Comparison of ENCODE assay signal across 7 cellular contexts in the genomic region with DNA sequence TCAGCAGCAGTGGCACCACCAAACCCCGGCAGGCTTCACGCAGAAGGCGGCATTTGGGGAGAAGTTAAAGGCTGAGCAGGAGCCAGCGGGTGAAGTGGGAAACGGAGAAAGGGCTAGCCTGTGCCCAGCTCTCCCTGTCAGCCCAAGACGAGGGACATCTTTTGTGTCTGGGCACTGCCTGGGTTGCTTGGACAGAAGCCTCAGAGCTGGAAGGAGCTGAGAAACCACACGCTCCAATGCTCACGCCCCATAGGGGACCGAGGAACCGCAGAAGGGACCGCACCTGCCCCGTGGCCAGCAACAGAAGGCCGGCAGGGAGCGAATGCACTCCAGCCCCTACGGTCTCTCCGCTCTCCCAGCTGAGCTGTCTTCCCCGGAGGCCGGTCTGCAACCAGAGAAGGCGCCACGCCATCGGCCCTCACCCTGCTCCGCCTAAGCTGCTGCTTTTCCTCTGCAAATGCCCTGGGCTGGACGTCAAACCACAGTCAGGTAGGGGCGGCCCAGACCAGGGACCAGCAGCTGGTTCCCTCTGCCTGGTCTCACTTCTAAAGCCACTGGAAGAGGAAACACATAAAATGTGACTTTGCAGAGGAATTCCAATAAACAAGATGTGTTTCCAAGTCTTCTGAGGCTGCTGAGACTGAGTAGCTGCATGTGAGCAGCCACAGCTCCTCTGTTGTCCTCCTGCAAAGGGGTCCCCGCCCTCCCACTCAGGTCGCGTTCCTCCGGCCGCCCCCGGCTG.
DNase-seq lines count a peak whose midpoint lies in the region; ATAC-seq and TF ChIP-seq lines count a peak whose summit lies in the region.
"Not testable (repeated sequence)": the region's sequence is repeated elsewhere in the genome, so short reads cannot be mapped to it uniquely, and the experiment has no call there.

No MANE protein-coding gene starts in this region.

- not testable (repeated sequence) for TF ChIP-seq RAD21 in IMR-90 (IDR thresholded peaks at IDR 0.05; ENCODE audit: low read length)

- H3K27me3 ChIP-seq in BLaER1 treated with 17β-estradiol and CSF1 and Interleukin-3, amounts not matched to agents 10 nM and 100 nM; IMR-90 (ENCODE audit: control insufficient read depth, insufficient read depth, low read length); osteoblast (ENCODE audit: insufficient read depth, low read length); smooth muscle cell (ENCODE audit: low read depth): not testable (repeated sequence)
- H3K27me3 ChIP-seq in left lung, result peaks cover 0 to 11% of the 10 kb centered on the region in 2 donors

- in situ Hi-C loops in IMR-90 (cut with MboI; ENCODE audit: low sequenced_read_pairs), result not testable (repeated sequence)

- H4K91ac ChIP-seq in IMR-90 (ENCODE audit: insufficient read depth, low read depth, low read length), result peak overlapping the region; percentile 37; the same call in 1 of the 2 replicates

- not testable (repeated sequence) for H2BK5ac ChIP-seq in IMR-90 (ENCODE audit: low read depth, low read length, poor library complexity, severe bottlenecking)

- H4K5ac ChIP-seq in IMR-90 (ENCODE audit: low read depth, low read length), result peak overlapping the region; percentile 30; the same call in 1 of the 2 replicates

- H2AFZ ChIP-seq in IMR-90 (replicated peaks; ENCODE audit: low read length, poor library complexity); smooth muscle cell (ENCODE audit: low read depth): not testable (repeated sequence)
- H2AFZ ChIP-seq in osteoblast (ENCODE audit: low read length), result peak overlapping the region; percentile 56

- not testable (repeated sequence) for H3K4me3 Mint-ChIP-seq in glutamatergic neuron (ENCODE audit: unreplicated experiment)

- not testable (repeated sequence) for H3K36me3 ChIP-seq in BLaER1 treated with 17β-estradiol and CSF1 and Interleukin-3, amounts not matched to agents 10 nM and 100 nM; IMR-90 (ENCODE audit: control insufficient read depth, insufficient read depth, low read length); left lung; osteoblast (ENCODE audit: insufficient read depth, low read length); smooth muscle cell (ENCODE audit: low read depth)

- H4K8ac ChIP-seq in IMR-90 (ENCODE audit: low read depth in 2 of 2, low read length in 2 of 2), result peak overlapping the region in 1 of 2 experiments; percentile 52; a peak in 1 of 4 replicates

- H3K27ac Mint-ChIP-seq in glutamatergic neuron (ENCODE audit: unreplicated experiment), result not testable (repeated sequence)

- peak overlapping the region; percentile 12; the same call in 1 of the 2 replicates for H3K18ac ChIP-seq in IMR-90 (ENCODE audit: low read depth, low read length)

- not testable (repeated sequence) for H3K9ac ChIP-seq in BLaER1 treated with 17β-estradiol and CSF1 and Interleukin-3, amounts not matched to agents 10 nM and 100 nM; IMR-90 (ENCODE audit: low read depth, low read length); smooth muscle cell (ENCODE audit: low read depth)

- not testable (repeated sequence) for H3F3A ChIP-seq in smooth muscle cell (ENCODE audit: low read depth)

- DNase-seq in IMR-90 (peak; percentile 18), cerebellum (ENCODE audit: low spot score) (peak; percentile 53), glutamatergic neuron (peak; percentile 47), osteoblast (ENCODE audit: insufficient read length, low spot score, missing footprints) (peak; percentile 86)
- not testable (repeated sequence) for DNase-seq in left lung; smooth muscle cell (lab: John Stamatoyannopoulos, UW; ENCODE audit: unreplicated experiment)

- H2BK120ac ChIP-seq in IMR-90 (ENCODE audit: low read depth, low read length), result peak overlapping the region; percentile 72

- H2AK9ac ChIP-seq in IMR-90 (replicated peaks; ENCODE audit: low read depth, low read length, poor library complexity), result peak overlapping the region; percentile 72

- not testable (repeated sequence) for H3K56ac ChIP-seq in IMR-90 (ENCODE audit: extremely low read depth, insufficient read depth, low read length)

- TF ChIP-seq POLR2A in IMR-90 (IDR thresholded peaks at IDR 0.05; ENCODE audit: low read depth, low read length), result not testable (repeated sequence)

- peaks cover 7 to 44% (median 24%) of the 10 kb centered on the region in 10 experiments for H3K4me1 ChIP-seq in BLaER1 treated with 17β-estradiol and CSF1 and Interleukin-3, amounts not matched to agents 10 nM and 100 nM
- not testable (repeated sequence) for H3K4me1 ChIP-seq in IMR-90 (ENCODE audit: control insufficient read depth, insufficient read depth, low read length); left lung; osteoblast (ENCODE audit: insufficient read depth, low read length); smooth muscle cell (ENCODE audit: low read depth)

- H3K4me1 Mint-ChIP-seq in glutamatergic neuron (ENCODE audit: low read depth, unreplicated experiment), result not testable (repeated sequence)

- H3K27ac ChIP-seq in BLaER1 treated with 17β-estradiol and CSF1 and Interleukin-3, amounts not matched to agents 10 nM and 100 nM; left lung; osteoblast (ENCODE audit: low read depth, low read length); smooth muscle cell (ENCODE audit: low read depth): not testable (repeated sequence)
- H3K27ac ChIP-seq in IMR-90 (ENCODE audit: insufficient read depth, low read length), result peak overlapping the region; percentile 44

- not testable (repeated sequence) for H3K36me3 Mint-ChIP-seq in glutamatergic neuron (ENCODE audit: unreplicated experiment)

- not testable (repeated sequence) for H3K79me2 ChIP-seq in osteoblast (ENCODE audit: insufficient read depth, low read length); smooth muscle cell (ENCODE audit: low read depth)

- H3K9me1 ChIP-seq in IMR-90 (ENCODE audit: insufficient read depth, low read length), result not testable (repeated sequence)

- not testable (repeated sequence) for TF ChIP-seq CTCF in IMR-90 (conservative IDR thresholded peaks at IDR 0.05; ENCODE audit: low read depth, low read length); glutamatergic neuron (IDR thresholded peaks at IDR 0.05; ENCODE audit: partially characterized antibody, unreplicated experiment); left lung (IDR thresholded peaks at IDR 0.05); osteoblast (IDR thresholded peaks at IDR 0.05; ENCODE audit: extremely low read depth, low read depth, low read length); smooth muscle cell (IDR thresholded peaks at IDR 0.05; ENCODE audit: borderline replicate concordance, insufficient read depth, poor library complexity, severe bottlenecking)

- peak overlapping the region; percentile 39; the same call in 1 of the 3 replicates for H2BK15ac ChIP-seq in IMR-90 (ENCODE audit: low read depth, low read length)

- peak overlapping the region in 6 of 11 experiments; percentile 15 to 54 (median 46); a peak in 7 of 22 replicates for H3K4me2 ChIP-seq in BLaER1 treated with 17β-estradiol and CSF1 and Interleukin-3, amounts not matched to agents 10 nM and 100 nM
- H3K4me2 ChIP-seq in IMR-90 (ENCODE audit: low read depth, low read length); osteoblast (ENCODE audit: insufficient read depth, low read length): not testable (repeated sequence)
- H3K4me2 ChIP-seq in smooth muscle cell, result peak overlapping the region; percentile 69

- intact Hi-C loops in IMR-90 (cut with micrococcal nuclease); left lung (cut with DNase I): not testable (repeated sequence)

- peak overlapping the region; percentile 56 for H3K4ac ChIP-seq in IMR-90 (ENCODE audit: low read depth, low read length)

- not testable (repeated sequence) for H4K20me1 ChIP-seq in BLaER1 treated with 17β-estradiol and CSF1 and Interleukin-3, amounts not matched to agents 10 nM and 100 nM; IMR-90 (ENCODE audit: insufficient read depth, low read length); osteoblast (ENCODE audit: insufficient read depth, low read length); smooth muscle cell (ENCODE audit: low read depth)

- H3K23ac ChIP-seq in IMR-90 (ENCODE audit: low read depth, low read length), result not testable (repeated sequence)

- BruUV-seq in IMR-90 (replicated peaks; lab: Mats Ljungman, UMichigan), result not testable (repeated sequence)

- not testable (repeated sequence) for H3K4me3 ChIP-seq in BLaER1 treated with 17β-estradiol and CSF1 and Interleukin-3, amounts not matched to agents 10 nM and 100 nM; IMR-90 (ENCODE audit: insufficient read depth, low read depth, low read length); left lung; osteoblast (ENCODE audit: insufficient read depth, low read length); smooth muscle cell

- dilution Hi-C loops in IMR-90 (cut with HindIII; ENCODE audit: low sequenced_read_pairs, unreplicated experiment), result not testable (repeated sequence)

- H2BK20ac ChIP-seq in IMR-90 (ENCODE audit: low read depth, low read length), result 0 out of 2 replicates have a peak overlapping the region, but pooled peaks have one; percentile 45

- H3K9me3 ChIP-seq in BLaER1 treated with 17β-estradiol and CSF1 and Interleukin-3, amounts not matched to agents 10 nM and 100 nM (replicated peaks in 1 of 11); IMR-90 (ENCODE audit: control insufficient read depth, insufficient read depth, low read length); left lung; osteoblast (ENCODE audit: low read depth, low read length); smooth muscle cell (replicated peaks; ENCODE audit: low read depth): not testable (repeated sequence)

- H3K27me3 Mint-ChIP-seq in glutamatergic neuron (ENCODE audit: unreplicated experiment), result not testable (repeated sequence)

- peak overlapping the region; percentile 67 for H2AK5ac ChIP-seq in IMR-90 (ENCODE audit: low read depth, low read length)

- 78% methylated on average over 13 of the region's 30 CpGs; no CpG with 5 or more reads in 1 of the 2 experiments for WGBS in IMR-90 (ENCODE audit: extremely low coverage in 2 of 2, insufficient read length in 1 of 2), 2 experiments
- 71% methylated on average over 26 of the region's 30 CpGs for WGBS in smooth muscle cell (ENCODE audit: low lambda C conversion rate)

- peak; percentile 72 for ATAC-seq in IMR-90 (ENCODE audit: low read depth)
- ATAC-seq in left lung, result peak; percentile 32

- not testable (repeated sequence) for H3K79me1 ChIP-seq in IMR-90 (ENCODE audit: low read depth in 1 of 2, low read length in 2 of 2)

- POLR2A ChIA-PET in IMR-90 (lab: Charles Lee; ENCODE audit: unreplicated experiment), result interaction anchor here (0.5 kb wide), 1 partner anchor 115 kb away, joined by 8 read pairs; no protein-coding TSS in a partner anchor

- H3K14ac ChIP-seq in IMR-90 (replicated peaks; ENCODE audit: low read depth, low read length), result peak overlapping the region; percentile 59; the same call in 1 of the 2 replicates

- H3K9me3 Mint-ChIP-seq in glutamatergic neuron (ENCODE audit: unreplicated experiment), result not testable (repeated sequence)

- CTCF ChIA-PET in IMR-90 (lab: Yijun Ruan, JAX), result not testable (repeated sequence)
